1 cellular context compared by ENCODE assay signal in genomic region chr14:104650057-104650980, GRCh38.
A peak's percentile ranks its signal among the peaks of the same experiment; 100 is the strongest.
TF ChIP-seq lines count a peak whose summit lies in the region.

No MANE protein-coding gene starts in this region.

TF ChIP-seq in HepG2, 621 proteins besides CTCF, POLR2A, EP300 and RAD21 (continued from another document and continues in another):
- TF ChIP-seq ZNF574 (CRISPR knock-in tag; IDR thresholded peaks at IDR 0.05) = 0 out of 2 replicates have a peak, but pooled peaks have one; percentile 23
- TF ChIP-seq TOPORS (CRISPR knock-in tag; IDR thresholded peaks at IDR 0.05) = no peak
- TF ChIP-seq ZNF18 (CRISPR knock-in tag; IDR thresholded peaks at IDR 0.05; ENCODE audit: insufficient replicate concordance) = no peak
- no peak for TF ChIP-seq PBX3 (CRISPR knock-in tag; IDR thresholded peaks at IDR 0.05; ENCODE audit: borderline replicate concordance)
- no peak for TF ChIP-seq ZNF280D (CRISPR knock-in tag; IDR thresholded peaks at IDR 0.05)
- no peak for TF ChIP-seq ELF4 (CRISPR knock-in tag; IDR thresholded peaks at IDR 0.05; ENCODE audit: borderline replicate concordance)
- TF ChIP-seq THAP9 (CRISPR knock-in tag; IDR thresholded peaks at IDR 0.05; ENCODE audit: borderline replicate concordance) = peak; percentile 21; the same call in 1 of the 2 replicates
- no peak for TF ChIP-seq NFATC3 (CRISPR knock-in tag; IDR thresholded peaks at IDR 0.05)
- TF ChIP-seq ZFP36L2 (CRISPR knock-in tag; IDR thresholded peaks at IDR 0.05) = no peak
- no peak for TF ChIP-seq POLR2AphosphoS2 (IDR thresholded peaks at IDR 0.05; ENCODE audit: low read depth, low read length)
- TF ChIP-seq TAF15 (IDR thresholded peaks at IDR 0.05; ENCODE audit: low read depth, low read length, poor library complexity, severe bottlenecking) = no peak
- TF ChIP-seq TOE1 (CRISPR knock-in tag; IDR thresholded peaks at IDR 0.05) = no peak
- TF ChIP-seq ZHX1 (CRISPR knock-in tag; IDR thresholded peaks at IDR 0.05; ENCODE audit: low read depth) = 0 out of 2 replicates have a peak, but pooled peaks have one; percentile 28
- TF ChIP-seq GABPB1 (CRISPR knock-in tag; IDR thresholded peaks at IDR 0.05) = peak; percentile 51; the same call in 1 of the 2 replicates
- TF ChIP-seq CBX2 (IDR thresholded peaks at IDR 0.05; ENCODE audit: low read depth, low read length) = no peak
- 0 out of 2 replicates have a peak, but pooled peaks have one; percentile 55 for TF ChIP-seq CBX2 (CRISPR knock-in tag; IDR thresholded peaks at IDR 0.05; ENCODE audit: low read depth)
- no peak; the same call in 1 of the 2 replicates for TF ChIP-seq ARHGAP35 (CRISPR knock-in tag; IDR thresholded peaks at IDR 0.05; ENCODE audit: borderline replicate concordance)
- TF ChIP-seq GLMP (CRISPR knock-in tag; IDR thresholded peaks at IDR 0.05; ENCODE audit: borderline replicate concordance) = no peak
- no peak for TF ChIP-seq MXD4 (CRISPR knock-in tag; IDR thresholded peaks at IDR 0.05)
- TF ChIP-seq SAP130 (CRISPR knock-in tag; IDR thresholded peaks at IDR 0.05; ENCODE audit: low read depth) = peak; percentile 39; the same call in 1 of the 2 replicates
- no peak for TF ChIP-seq ZNF513 (CRISPR knock-in tag; conservative IDR thresholded peaks at IDR 0.05)
- no peak for TF ChIP-seq FUBP1 (CRISPR knock-in tag; IDR thresholded peaks at IDR 0.05; ENCODE audit: borderline replicate concordance)
- TF ChIP-seq HIVEP1 (CRISPR knock-in tag; IDR thresholded peaks at IDR 0.05) = 0 out of 2 replicates have a peak, but pooled peaks have one; percentile 41
- TF ChIP-seq ZMAT3 (CRISPR knock-in tag; conservative IDR thresholded peaks at IDR 0.05) = no peak
- no peak for TF ChIP-seq ZNF205 (CRISPR knock-in tag; IDR thresholded peaks at IDR 0.05)
- no peak for TF ChIP-seq PPARG (CRISPR knock-in tag; conservative IDR thresholded peaks at IDR 0.05)
- no peak for TF ChIP-seq NFAT5 (CRISPR knock-in tag; IDR thresholded peaks at IDR 0.05)
